Comparison of ENCODE assay signal across 8 cellular contexts in genomic region chr10:69451209-69451783, GRCh38. TPM values are rescaled to one million over a fixed set of nuclear protein-coding genes. Genes with fewer than 3 reads are reported as not detected.
A peak's percentile ranks its signal among the peaks of the same experiment; 100 is the strongest.
DNase-seq lines count a peak whose midpoint lies in the region; ATAC-seq and TF ChIP-seq lines count a peak whose summit lies in the region.

Gene TSPAN15, plus strand, starts transcription at chr10:69451465. Its CDS starts 130 bp downstream, at chr10:69451595.

- peaks cover 22% of the 10 kb centered on the region for H3K4me1 ChIP-seq in RWPE2 (ENCODE audit: insufficient read depth, poor library complexity, severe bottlenecking)

- H3K27me3 Mint-ChIP-seq in natural killer cell treated with Interleukin-12 subunit alpha and Interleukin-12 subunit beta and Interleukin-15 and Interleukin-18, amount 100 ng/mL, for 72 hours = peaks cover 19% of the 10 kb centered on the region in 2 donors
- peaks cover 25 to 48% of the 10 kb centered on the region in 2 donors for H3K27me3 Mint-ChIP-seq in stimulated activated naive B cell treated with anti-CD40 and anti-IgM and Interleukin-4, amounts not matched to agents 10 μg/mL and 1 μg/mL and 100 μg/mL, for 72 hours

- H3K27me3 ChIP-seq in RWPE2 (ENCODE audit: insufficient read depth, poor library complexity, severe bottlenecking) = no peaks in the 10 kb centered on the region

- TF ChIP-seq CTCF in C4-2B (conservative IDR thresholded peaks at IDR 0.05) = no peak
- TF ChIP-seq CTCF in RWPE2 (IDR thresholded peaks at IDR 0.05; ENCODE audit: poor library complexity, severe bottlenecking) = no peak
- TF ChIP-seq CTCF in fibroblast of villous mesenchyme (IDR thresholded peaks at IDR 0.05; ENCODE audit: insufficient read depth, low read depth, low read length) = no peak

- H3K9me3 Mint-ChIP-seq in natural killer cell treated with Interleukin-12 subunit alpha and Interleukin-12 subunit beta and Interleukin-15 and Interleukin-18, amount 100 ng/mL, for 72 hours = no peaks in the 10 kb centered on the region
- H3K9me3 Mint-ChIP-seq in stimulated activated naive B cell treated with anti-CD40 and anti-IgM and Interleukin-4, amounts not matched to agents 10 μg/mL and 1 μg/mL and 100 μg/mL, for 72 hours = no peaks in the 10 kb centered on the region

- no peaks in the 10 kb centered on the region for H3K36me3 Mint-ChIP-seq in natural killer cell treated with Interleukin-12 subunit alpha and Interleukin-12 subunit beta and Interleukin-15 and Interleukin-18, amount 100 ng/mL, for 72 hours
- peaks cover 0 to 1% of the 10 kb centered on the region in 2 donors for H3K36me3 Mint-ChIP-seq in stimulated activated naive B cell treated with anti-CD40 and anti-IgM and Interleukin-4, amounts not matched to agents 10 μg/mL and 1 μg/mL and 100 μg/mL, for 72 hours

- no peaks in the 10 kb centered on the region for H3K9me3 ChIP-seq in RWPE2 (ENCODE audit: severe bottlenecking)

- H3K36me3 ChIP-seq in RWPE2 (ENCODE audit: low read depth) = no peaks in the 10 kb centered on the region

- H3K4me1 Mint-ChIP-seq in natural killer cell treated with Interleukin-12 subunit alpha and Interleukin-12 subunit beta and Interleukin-15 and Interleukin-18, amount 100 ng/mL, for 72 hours (ENCODE audit: low read depth in 2 of 2) = peaks cover 5 to 18% of the 10 kb centered on the region in 2 donors
- peaks cover 7 to 10% of the 10 kb centered on the region in 2 donors for H3K4me1 Mint-ChIP-seq in stimulated activated naive B cell treated with anti-CD40 and anti-IgM and Interleukin-4, amounts not matched to agents 10 μg/mL and 1 μg/mL and 100 μg/mL, for 72 hours

- peak; percentile 85 for DNase-seq in Jurkat, Clone E6-1 (ENCODE audit: low read depth, low spot score)
- DNase-seq in RWPE2 (ENCODE audit: low spot score) (peak; percentile 83), fibroblast of villous mesenchyme (ENCODE audit: low read depth) (peak; percentile 87)
- DNase-seq in activated effector memory CD4-positive, alpha-beta T cell treated with Interleukin-2 at 50 U/mL for 16 hours = peak; percentile 79
- peak; percentile 82 for DNase-seq in natural killer cell treated with Interleukin-12 subunit alpha and Interleukin-12 subunit beta and Interleukin-15 and Interleukin-18, amount 100 ng/mL, for 72 hours (ENCODE audit: low spot score)
- DNase-seq in stimulated activated naive B cell treated with anti-CD40 and anti-IgM and Interleukin-4, amounts not matched to agents 10 μg/mL and 1 μg/mL and 100 μg/mL, for 72 hours = peak; percentile 62

- H3K4me3 ChIP-seq in Jurkat, Clone E6-1 (ENCODE audit: low read length) = peak within 1 kb of the TSS; percentile 63
- H3K4me3 ChIP-seq in RWPE2 (ENCODE audit: severe bottlenecking) = peak within 1 kb of the TSS; percentile 50
- H3K4me3 ChIP-seq in fibroblast of villous mesenchyme (ENCODE audit: low read depth, low read length) = peak within 1 kb of the TSS; percentile 81

- H3K4me3 Mint-ChIP-seq in natural killer cell treated with Interleukin-12 subunit alpha and Interleukin-12 subunit beta and Interleukin-15 and Interleukin-18, amount 100 ng/mL, for 72 hours = peak within 1 kb of the TSS; percentile 80
- H3K4me3 Mint-ChIP-seq in stimulated activated naive B cell treated with anti-CD40 and anti-IgM and Interleukin-4, amounts not matched to agents 10 μg/mL and 1 μg/mL and 100 μg/mL, for 72 hours = peak within 1 kb of the TSS; percentile 82 to 92

- H3K27ac Mint-ChIP-seq in natural killer cell treated with Interleukin-12 subunit alpha and Interleukin-12 subunit beta and Interleukin-15 and Interleukin-18, amount 100 ng/mL, for 72 hours = no peak within 1 kb of the TSS
- H3K27ac Mint-ChIP-seq in stimulated activated naive B cell treated with anti-CD40 and anti-IgM and Interleukin-4, amounts not matched to agents 10 μg/mL and 1 μg/mL and 100 μg/mL, for 72 hours = peak within 1 kb of the TSS; percentile 53

- H3K27ac ChIP-seq in C4-2B = peak within 1 kb of the TSS; percentile 84
- H3K27ac ChIP-seq in RWPE2 (ENCODE audit: poor library complexity, severe bottlenecking) = peak within 1 kb of the TSS; percentile 2

- ATAC-seq in GM21381 (IDR thresholded peaks at IDR 0.05; ENCODE audit: unreplicated experiment) = peak; percentile 73
- peak; percentile 80 for ATAC-seq in RWPE2 (ENCODE audit: low read depth)
- peak; percentile 91 to 96 for ATAC-seq in natural killer cell treated with Interleukin-12 subunit alpha and Interleukin-12 subunit beta and Interleukin-15 and Interleukin-18, amount 100 ng/mL, for 72 hours
- peak; percentile 92 to 94 for ATAC-seq in stimulated activated naive B cell treated with anti-CD40 and anti-IgM and Interleukin-4, amounts not matched to agents 10 μg/mL and 1 μg/mL and 100 μg/mL, for 72 hours (replicated peaks)

RNA-seq across cellular contexts. Expression of gene TSPAN15, which starts in this region (rescaled TPM):
- polyA plus RNA-seq in Jurkat, Clone E6-1 (2012; ENCODE audit: insufficient read depth, insufficient read length) = 21.3 TPM
- total RNA-seq in fibroblast of villous mesenchyme = 5.5 and 6.0 TPM in 2 replicates
- total RNA-seq in natural killer cell treated with Interleukin-12 subunit alpha and Interleukin-12 subunit beta and Interleukin-15 and Interleukin-18, amount 100 ng/mL, for 72 hours = 1 to 10 TPM; 1.2 to 1.4 TPM

Comparison
In these comparisons a context has a peak if more than half of its experiments do, and no peak if none do; other contexts are left out.
1. Peak in every context shown above with its lines: DNase-seq, ATAC-seq, H3K4me3 ChIP-seq and H3K27ac ChIP-seq.